ENCODE assay signal across 1 cellular context in the genomic region with DNA sequence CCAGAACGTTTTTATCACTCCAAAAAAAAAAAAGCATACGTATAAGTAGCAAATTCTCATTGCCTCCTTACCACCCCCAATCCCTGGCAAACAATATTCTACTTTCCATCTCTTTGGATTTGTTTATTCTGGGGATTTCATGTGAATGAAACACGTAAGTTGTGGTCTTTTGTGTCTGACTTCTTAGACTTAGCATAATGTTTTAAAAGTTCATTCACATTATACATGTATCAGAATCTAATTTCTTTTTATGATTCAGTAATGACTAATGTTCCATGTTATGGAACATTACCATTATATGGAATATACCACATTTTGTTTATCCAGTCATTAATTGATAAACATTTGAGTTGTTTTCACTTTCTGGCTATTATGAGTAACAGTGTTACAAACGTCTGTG.
TF ChIP-seq lines count a peak whose summit lies in the region.

No MANE protein-coding gene starts in this region.

TF ChIP-seq in IMR-90, 13 proteins besides CTCF, POLR2A, EP300 and RAD21:
- no peak for TF ChIP-seq MAFK (IDR thresholded peaks at IDR 0.05; ENCODE audit: low read depth, low read length)
- no peak for TF ChIP-seq SMC3 (IDR thresholded peaks at IDR 0.05; ENCODE audit: low read depth, low read length)
- no peak for TF ChIP-seq CEBPB (IDR thresholded peaks at IDR 0.05; ENCODE audit: low read depth, low read length)
- no peak for TF ChIP-seq FOS (IDR thresholded peaks at IDR 0.05; ENCODE audit: low read depth, low read length)
- TF ChIP-seq, protein P1, sequence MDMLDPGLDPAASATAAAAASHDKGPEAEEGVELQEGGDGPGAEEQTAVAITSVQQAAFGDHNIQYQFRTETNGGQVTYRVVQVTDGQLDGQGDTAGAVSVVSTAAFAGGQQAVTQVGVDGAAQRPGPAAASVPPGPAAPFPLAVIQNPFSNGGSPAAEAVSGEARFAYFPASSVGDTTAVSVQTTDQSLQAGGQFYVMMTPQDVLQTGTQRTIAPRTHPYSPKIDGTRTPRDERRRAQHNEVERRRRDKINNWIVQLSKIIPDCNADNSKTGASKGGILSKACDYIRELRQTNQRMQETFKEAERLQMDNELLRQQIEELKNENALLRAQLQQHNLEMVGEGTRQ (IDR thresholded peaks at IDR 0.05; ENCODE audit: low read depth, low read length) = no peak
- no peak for TF ChIP-seq MAZ (IDR thresholded peaks at IDR 0.05; ENCODE audit: borderline replicate concordance, low read depth, low read length)
- TF ChIP-seq BHLHE40 (IDR thresholded peaks at IDR 0.05; ENCODE audit: low read depth, low read length) = no peak
